6 cellular contexts compared by ENCODE assay signal in genomic region chr12:131303576-131303975, GRCh38.
DNase-seq lines count a peak whose midpoint lies in the region; ATAC-seq, FAIRE-seq and TF ChIP-seq lines count a peak whose summit lies in the region.
"Not testable (repeated sequence)": the region's sequence is repeated elsewhere in the genome, so short reads cannot be mapped to it uniquely, and the experiment has no call there.

No MANE protein-coding gene starts in this region.

- H3K79me2 ChIP-seq in astrocyte (ENCODE audit: insufficient read depth, low read length) = not testable (repeated sequence)

- CTCF ChIA-PET in HEK293 (lab: Yijun Ruan, JAX) = not testable (repeated sequence)

- DNase-seq in D721Med (ENCODE audit: insufficient read length, low spot score); GM12892 (ENCODE audit: insufficient read length); astrocyte (ENCODE audit: low read depth); frontal cortex (ENCODE audit: low spot score in 2 of 2); pancreas: not testable (repeated sequence)

- not testable (repeated sequence) for H3K4me1 Mint-ChIP-seq in astrocyte (ENCODE audit: low read depth, unreplicated experiment)

- not testable (repeated sequence) for H3K27ac ChIP-seq in HEK293 (ENCODE audit: extremely low read depth, low read depth, low read length); astrocyte (ENCODE audit: low read depth, low read length); pancreas

- H3K4me3 ChIP-seq in HEK293 (ENCODE audit: low read depth, low read length); astrocyte (ENCODE audit: insufficient read depth, low read depth, low read length); pancreas: not testable (repeated sequence)

- not testable (repeated sequence) for H3K9me3 ChIP-seq in HEK293 (ENCODE audit: control insufficient read depth, insufficient read depth, low read depth, low read length); astrocyte (ENCODE audit: insufficient read depth, low read depth, low read length); pancreas

- not testable (repeated sequence) for H3K27ac Mint-ChIP-seq in astrocyte (ENCODE audit: unreplicated experiment)

- intact Hi-C loops in pancreas (cut with DNase I) = not testable (repeated sequence)

- not testable (repeated sequence) for ATAC-seq in pancreas

- not testable (repeated sequence) for H4K20me1 ChIP-seq in astrocyte (ENCODE audit: insufficient read depth, low read length)

- H3K36me3 Mint-ChIP-seq in astrocyte (ENCODE audit: low read depth, unreplicated experiment) = not testable (repeated sequence)

- H3K9ac ChIP-seq in astrocyte (ENCODE audit: low read length) = not testable (repeated sequence)

- H3K4me2 ChIP-seq in astrocyte (ENCODE audit: low read length) = not testable (repeated sequence)

- TF ChIP-seq POLR2A in GM12892 (IDR thresholded peaks at IDR 0.05; ENCODE audit: low read depth, low read length) = not testable (repeated sequence)

- not testable (repeated sequence) for H3K27me3 Mint-ChIP-seq in astrocyte (ENCODE audit: low read depth, unreplicated experiment)

- POLR2A ChIA-PET in HEK293 (lab: Yijun Ruan, JAX) = not testable (repeated sequence)

- H3K9me3 Mint-ChIP-seq in astrocyte (ENCODE audit: unreplicated experiment) = not testable (repeated sequence)

- H3K27me3 ChIP-seq in astrocyte (ENCODE audit: insufficient read depth, low read length); pancreas: not testable (repeated sequence)

- FAIRE-seq in D721Med (lab: Jason Lieb, UNC) (peak; percentile 76), GM12892 (lab: Jason Lieb, UNC) (peak; percentile 92), astrocyte (lab: Jason Lieb, UNC) (peak; percentile 97), frontal cortex (lab: Jason Lieb, UNC) (peak; percentile 42), pancreas (lab: Jason Lieb, UNC) (peak; percentile 5)

- TF ChIP-seq CTCF in D721Med (IDR thresholded peaks at IDR 0.05; ENCODE audit: insufficient read depth, missing control alignments); HEK293 (tag by site-specific recombination; IDR thresholded peaks at IDR 0.05); astrocyte (IDR thresholded peaks at IDR 0.05; ENCODE audit: insufficient read depth, low read depth, low read length); pancreas (IDR thresholded peaks at IDR 0.05): not testable (repeated sequence)

- H2AFZ ChIP-seq in astrocyte (ENCODE audit: low read depth, low read length) = not testable (repeated sequence)

- not testable (repeated sequence) for H3K4me3 Mint-ChIP-seq in astrocyte (ENCODE audit: unreplicated experiment)

- WGBS in pancreas, 2 donors = 40 to 58% methylated on average over 2 to 3 of the region's 5 CpGs

- H3K36me3 ChIP-seq in HEK293 (ENCODE audit: control insufficient read depth in 2 of 2, insufficient read depth in 1 of 2, low read length in 2 of 2); astrocyte (ENCODE audit: insufficient read depth, low read length); pancreas: not testable (repeated sequence)

- H3K4me1 ChIP-seq in HEK293 (ENCODE audit: control insufficient read depth, insufficient read depth, low read length); astrocyte (ENCODE audit: insufficient read depth, low read length); pancreas: not testable (repeated sequence)

TF ChIP-seq in HEK293, 187 proteins besides CTCF, POLR2A, EP300 and RAD21:
- peak; percentile 66 for TF ChIP-seq ZNF513 (tag by site-specific recombination; IDR thresholded peaks at IDR 0.05)
